Comparison of ENCODE assay signal across 15 cellular contexts in the genomic region with DNA sequence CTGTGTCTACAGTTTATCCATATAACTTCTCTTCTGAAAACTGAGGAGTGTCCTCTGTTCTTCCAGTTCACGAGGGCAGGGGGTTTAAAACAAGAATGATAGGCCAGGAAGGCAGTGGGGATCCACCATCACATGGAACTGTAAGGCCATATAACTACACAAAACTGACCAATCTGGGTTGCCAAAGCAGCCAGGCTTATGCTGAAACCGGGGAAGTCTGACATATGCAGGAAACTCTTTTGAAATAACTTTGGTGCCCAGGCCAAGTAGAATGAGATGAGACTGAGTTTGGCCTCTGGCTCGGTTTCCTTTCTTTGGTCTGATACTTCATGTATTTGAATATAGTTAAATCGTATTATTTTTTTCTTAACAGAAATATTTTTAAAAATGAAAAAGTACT.
"Had no signal": no experiment of that assay in that cellular context is flagged by ENCODE, and none has a peak within 500 bp of the region (broad histone marks: within the 10 kb centered on the region; RNA-seq: fewer than 3 reads in every experiment).

No MANE protein-coding gene starts in this region.

- H3K4me1 Mint-ChIP-seq: activated naive CD8-positive, alpha-beta T cell treated with anti-CD3 and anti-CD28 coated beads, Interleukin-2, amount 10 ng/mL, durations not matched to agents 7 days and 5 days; naive thymus-derived CD8-positive, alpha-beta T cell had no signal

- H3K27ac Mint-ChIP-seq: activated CD8-positive, alpha-beta T cell treated with anti-CD3 and anti-CD28 coated beads, Interleukin-2, amount 10 ng/mL, durations not matched to agents 7 days and 5 days; activated naive CD8-positive, alpha-beta T cell treated with anti-CD3 and anti-CD28 coated beads, Interleukin-2, amount 10 ng/mL, durations not matched to agents 7 days and 5 days; WTC11 had no signal

- H3K27me3 Mint-ChIP-seq: activated naive CD8-positive, alpha-beta T cell treated with anti-CD3 and anti-CD28 coated beads, Interleukin-2, amount 10 ng/mL, durations not matched to agents 7 days and 5 days; naive thymus-derived CD8-positive, alpha-beta T cell had no signal

- ATAC-seq: activated CD8-positive, alpha-beta T cell treated with anti-CD3 and anti-CD28 coated beads, Interleukin-2, amount 10 ng/mL, durations not matched to agents 7 days and 5 days; naive thymus-derived CD8-positive, alpha-beta T cell; WTC11 had no signal

- H3K4me3 Mint-ChIP-seq: activated CD8-positive, alpha-beta T cell treated with anti-CD3 and anti-CD28 coated beads, Interleukin-2, amount 10 ng/mL, durations not matched to agents 7 days and 5 days; activated naive CD8-positive, alpha-beta T cell treated with anti-CD3 and anti-CD28 coated beads, Interleukin-2, amount 10 ng/mL, durations not matched to agents 7 days and 5 days; WTC11 had no signal

- DNase-seq: activated CD4-positive, alpha-beta T cell treated with anti-CD3 and anti-CD28 coated beads for 4 hours; activated CD8-positive, alpha-beta T cell treated with anti-CD3 and anti-CD28 coated beads, Interleukin-2, amount 10 ng/mL, durations not matched to agents 7 days and 5 days; activated naive CD4-positive, alpha-beta T cell; activated naive CD8-positive, alpha-beta T cell treated with anti-CD3 and anti-CD28 coated beads, Interleukin-2, amount 10 ng/mL, durations not matched to agents 7 days and 5 days; activated T-cell treated with anti-CD3 and anti-CD28 coated beads for 4 hours; anterior cingulate cortex; cortex of kidney; effector CD4-positive, alpha-beta T cell; foreskin melanocyte; head of caudate nucleus; naive thymus-derived CD8-positive, alpha-beta T cell; stimulated activated CD4-positive, alpha-beta T cell treated with anti-CD3 and anti-CD28 coated beads, Interleukin-4, amount 100 ng/mL, for 1 hour; stimulated activated naive CD4-positive, alpha-beta T cell; T-helper 2 cell had no signal

- H3K9me3 Mint-ChIP-seq: activated naive CD8-positive, alpha-beta T cell treated with anti-CD3 and anti-CD28 coated beads, Interleukin-2, amount 10 ng/mL, durations not matched to agents 7 days and 5 days; naive thymus-derived CD8-positive, alpha-beta T cell; WTC11 had no signal
